ENCODE assay signal across 13 cellular contexts in genomic region chr3:99747915-99748314, GRCh38.
A peak's percentile ranks its signal among the peaks of the same experiment; 100 is the strongest.
DNase-seq lines count a peak whose midpoint lies in the region; ATAC-seq and TF ChIP-seq lines count a peak whose summit lies in the region.
"Had no signal": no experiment of that assay in that cellular context is flagged by ENCODE, and none has a peak within 500 bp of the region (broad histone marks: within the 10 kb centered on the region; RNA-seq: fewer than 3 reads in every experiment).

No MANE protein-coding gene starts in this region.

- CTCF ChIA-PET in HCT116 (lab: Charles Lee): interaction anchor here (0.8 to 3.8 kb wide), 12 partner anchors 9 to 725 kb away, joined by 3 to 19 read pairs (median 4); no protein-coding TSS in a partner anchor
- CTCF ChIA-PET in activated naive CD4-positive, alpha-beta T cell treated with anti-CD3 and anti-CD28 coated beads for 36 hours (lab: Charles Lee): interaction anchor here (1.4 kb wide), 1 partner anchor 11 kb away, joined by 3 read pairs; no protein-coding TSS in a partner anchor

- H3K4me1 Mint-ChIP-seq in activated naive CD4-positive, alpha-beta T cell treated with anti-CD3 and anti-CD28 coated beads for 36 hours (ENCODE audit: low read depth): no peaks in the 10 kb centered on the region

- H3K9me3 ChIP-seq in HCT116 (ENCODE audit: control insufficient read depth in 1 of 2, insufficient read depth in 1 of 2, low read depth in 1 of 2, low read length in 2 of 2): no peaks in the 10 kb centered on the region
- H3K9me3 ChIP-seq in Karpas-422 (ENCODE audit: low read length): no peaks in the 10 kb centered on the region
- H3K9me3 ChIP-seq: upper lobe of left lung had no signal

- H3K36me3 Mint-ChIP-seq in activated naive CD4-positive, alpha-beta T cell treated with anti-CD3 and anti-CD28 coated beads for 36 hours (ENCODE audit: low read depth): no peaks in the 10 kb centered on the region

- peak overlapping the region; percentile 51 for H3K27ac ChIP-seq in ACC112 (ENCODE audit: low read depth, low read length)
- H3K27ac ChIP-seq in HCT116 (ENCODE audit: low read depth, low read length): no peak overlapping the region
- no peak overlapping the region for H3K27ac ChIP-seq in Karpas-422 (ENCODE audit: low read length)
- H3K27ac ChIP-seq: upper lobe of left lung had no signal

- intact Hi-C loops in HCT116 (cut with micrococcal nuclease): no loop called here
- intact Hi-C loops in activated naive CD4-positive, alpha-beta T cell treated with anti-CD3 and anti-CD28 coated beads for 36 hours (cut with micrococcal nuclease): no loop called here

- DNase-seq in HCT116 (ENCODE audit: low read depth, low spot score) (peak; percentile 6), kidney glomerular epithelial cell (lab: John Stamatoyannopoulos, UW) (peak; percentile 32), iPS-NIHi11 (ENCODE audit: low spot score) (no peak), Karpas-422 (no peak)
- no peak for DNase-seq in activated naive CD4-positive, alpha-beta T cell treated with anti-CD3 and anti-CD28 coated beads for 36 hours
- DNase-seq: effector memory CD4-positive, alpha-beta T cell; GOT3; MV-4-11; retina; upper lobe of left lung had no signal

- H3K4me2 ChIP-seq in HCT116 (ENCODE audit: low read length): no peak overlapping the region
- H3K4me2 ChIP-seq in Karpas-422 (ENCODE audit: low read depth, low read length, poor library complexity, severe bottlenecking): no peak overlapping the region

- H2AFZ ChIP-seq in ACC112 (ENCODE audit: low read length, unreplicated experiment) (peak overlapping the region; percentile 43), HCT116 (ENCODE audit: low read depth, low read length, poor library complexity, severe bottlenecking) (no peak overlapping the region), Karpas-422 (ENCODE audit: low read length) (no peak overlapping the region)

- POLR2A ChIA-PET in HCT116 (lab: Charles Lee): interaction anchor here (1.0 kb wide), 1 partner anchor 111 kb away, joined by 3 read pairs; no protein-coding TSS in a partner anchor

- no TSS peak for BruUV-seq in HCT116 (replicated peaks; lab: Mats Ljungman, UMichigan)

- no peak overlapping the region for H3K4me3 Mint-ChIP-seq in activated naive CD4-positive, alpha-beta T cell treated with anti-CD3 and anti-CD28 coated beads for 36 hours

- TF ChIP-seq RAD21 in HCT116 (IDR thresholded peaks at IDR 0.05; ENCODE audit: low read depth): peak; percentile 52

- H4K20me1 ChIP-seq in HCT116 (ENCODE audit: insufficient read depth) (no peaks in the 10 kb centered on the region), Karpas-422 (ENCODE audit: insufficient read depth, low read depth, low read length) (no peaks in the 10 kb centered on the region)

- RAD21 ChIA-PET in HCT116 (lab: Charles Lee; ENCODE audit: low non-redundant PET in 1 of 2, low total read pairs in 2 of 2, uncharacterized antibody in 2 of 2, unreplicated experiment in 2 of 2): no interaction called here

- H3K4me3 ChIP-seq in ACC112 (ENCODE audit: low read depth, low read length) (no peak overlapping the region), HCT116 (replicated peaks in 1 of 2; ENCODE audit: low read depth in 1 of 2, low read length in 2 of 2) (no peak overlapping the region), WI38 (ENCODE audit: low read depth, low read length) (no peak overlapping the region), Karpas-422 (ENCODE audit: low read length) (no peak overlapping the region)
- H3K4me3 ChIP-seq: upper lobe of left lung had no signal

- H3K9me3 Mint-ChIP-seq in activated naive CD4-positive, alpha-beta T cell treated with anti-CD3 and anti-CD28 coated beads for 36 hours: no peaks in the 10 kb centered on the region

- H3K27me3 ChIP-seq in ACC112 (ENCODE audit: insufficient read depth, low read length) (no peaks in the 10 kb centered on the region), HCT116 (ENCODE audit: insufficient read depth, low read length) (peaks cover 38% of the 10 kb centered on the region), Karpas-422 (ENCODE audit: low read length) (no peaks in the 10 kb centered on the region)
- H3K27me3 ChIP-seq: upper lobe of left lung had no signal

- peaks cover 6% of the 10 kb centered on the region for H3K27me3 Mint-ChIP-seq in activated naive CD4-positive, alpha-beta T cell treated with anti-CD3 and anti-CD28 coated beads for 36 hours (ENCODE audit: low read depth)

- no peak overlapping the region for H3K9ac ChIP-seq in HCT116 (ENCODE audit: low read length)
- H3K9ac ChIP-seq in Karpas-422 (ENCODE audit: low read length): no peak overlapping the region

- H3K9me2 ChIP-seq in HCT116 (ENCODE audit: insufficient read depth) (no peaks in the 10 kb centered on the region), Karpas-422 (replicated peaks; ENCODE audit: insufficient read depth, low read length) (no peaks in the 10 kb centered on the region)

- peaks cover 39% of the 10 kb centered on the region for H3K4me1 ChIP-seq in ACC112 (ENCODE audit: control insufficient read depth, insufficient read depth, low read length, unreplicated experiment)
- H3K4me1 ChIP-seq in HCT116 (ENCODE audit: control insufficient read depth in 1 of 2, insufficient read depth in 2 of 2, low read length in 2 of 2): no peaks in the 10 kb centered on the region
- H3K4me1 ChIP-seq in Karpas-422 (ENCODE audit: low read length): no peaks in the 10 kb centered on the region
- H3K4me1 ChIP-seq: upper lobe of left lung had no signal

- H3K79me2 ChIP-seq in ACC112 (ENCODE audit: control insufficient read depth, insufficient read depth, low read length, unreplicated experiment): peaks cover 14% of the 10 kb centered on the region
- H3K79me2 ChIP-seq in HCT116 (ENCODE audit: insufficient read depth, low read length): no peaks in the 10 kb centered on the region
- no peaks in the 10 kb centered on the region for H3K79me2 ChIP-seq in Karpas-422 (ENCODE audit: low read length)

- TF ChIP-seq CTCF in HCT116 (IDR thresholded peaks at IDR 0.05 in 2 of 3, conservative IDR thresholded peaks at IDR 0.05 in 1 of 3; ENCODE audit: borderline replicate concordance in 1 of 3, insufficient read depth in 1 of 3, low read depth in 2 of 3, low read length in 2 of 3): peak; percentile 9 to 40 (median 39); a peak in 4 of 6 replicates
- TF ChIP-seq CTCF in WI38 (IDR thresholded peaks at IDR 0.05; ENCODE audit: low read depth, low read length): 0 out of 2 replicates have a peak, but pooled peaks have one; percentile 23

- ATAC-seq in HCT116 (peak; percentile 93), GM21723 (IDR thresholded peaks at IDR 0.05; ENCODE audit: unreplicated experiment) (no peak)

- no peak for TF ChIP-seq POLR2A in HCT116 (IDR thresholded peaks at IDR 0.05; ENCODE audit: borderline replicate concordance, extremely low read depth, insufficient read depth, insufficient read length)

- no peak overlapping the region for H3K27ac Mint-ChIP-seq in activated naive CD4-positive, alpha-beta T cell treated with anti-CD3 and anti-CD28 coated beads for 36 hours

- H3K36me3 ChIP-seq in ACC112 (ENCODE audit: insufficient read depth, low read length) (peaks cover 15% of the 10 kb centered on the region), HCT116 (ENCODE audit: control insufficient read depth in 1 of 2, insufficient read depth in 2 of 2, low read length in 2 of 2) (no peaks in the 10 kb centered on the region), Karpas-422 (ENCODE audit: insufficient read depth, low read length) (no peaks in the 10 kb centered on the region)

TF ChIP-seq in HCT116, 20 proteins besides CTCF, POLR2A, EP300 and RAD21:
- no peak for TF ChIP-seq ELF1 (IDR thresholded peaks at IDR 0.05; ENCODE audit: borderline replicate concordance, low read depth)
- TF ChIP-seq EZH2 (IDR thresholded peaks at IDR 0.05): 0 out of 2 replicates have a peak, but pooled peaks have one; percentile 79
TF ChIP-seq in HCT116: peak in this region for 1.

Comparison
In these comparisons a context has a peak if more than half of its experiments do, and no peak if none do; other contexts are left out.
1. DNase-seq: peak in HCT116 (single experiment) and kidney glomerular epithelial cell (single experiment); none in iPS-NIHi11 (single experiment), activated naive CD4-positive, alpha-beta T cell treated with anti-CD3 and anti-CD28 coated beads for 36 hours (single experiment) and Karpas-422 (single experiment).